ENCODE assay signal across 15 cellular contexts in genomic region chr3:134059680-134060560, GRCh38. TPM values are rescaled to one million over a fixed set of nuclear protein-coding genes. Genes with fewer than 3 reads are reported as not detected.
DNase-seq lines count a peak whose midpoint lies in the region; ATAC-seq, FAIRE-seq and TF ChIP-seq lines count a peak whose summit lies in the region.
"Had no signal": no experiment of that assay in that cellular context is flagged by ENCODE, and none has a peak within 500 bp of the region (broad histone marks: within the 10 kb centered on the region; RNA-seq: fewer than 3 reads in every experiment).

No MANE protein-coding gene starts in this region.

- H3K9me3 ChIP-seq in mucosa of descending colon = no peaks in the 10 kb centered on the region

- TF ChIP-seq CTCF in natural killer cell (IDR thresholded peaks at IDR 0.05) = no peak
- TF ChIP-seq CTCF in coronary artery (IDR thresholded peaks at IDR 0.05) = no peak
- TF ChIP-seq CTCF in mucosa of descending colon (IDR thresholded peaks at IDR 0.05) = no peak
- no peak for TF ChIP-seq CTCF in GM20000 (IDR thresholded peaks at IDR 0.05; ENCODE audit: extremely low read depth, missing control alignments)

- H3K4me3 ChIP-seq in coronary artery = no peak overlapping the region
- no peak overlapping the region for H3K4me3 ChIP-seq in mucosa of descending colon
- H3K4me3 ChIP-seq: lung had no signal

- peaks cover 4 to 6% of the 10 kb centered on the region in 2 donors for H3K4me1 Mint-ChIP-seq in natural killer cell treated with Interleukin-12 subunit alpha and Interleukin-12 subunit beta and Interleukin-15 and Interleukin-18, amount 100 ng/mL, for 72 hours (ENCODE audit: low read depth in 2 of 2)
- no peaks in the 10 kb centered on the region for H3K4me1 Mint-ChIP-seq in natural killer cell
- H3K4me1 Mint-ChIP-seq in stimulated activated naive CD8-positive, alpha-beta T cell treated with anti-CD3 and anti-CD28 coated beads, Interleukin-15, amount 100 ng/mL, for 72 hours = peaks cover 2% of the 10 kb centered on the region

- FAIRE-seq in H54 (lab: Jason Lieb, UNC) = no peak

- no peak overlapping the region for H3K4me3 Mint-ChIP-seq in natural killer cell treated with Interleukin-12 subunit alpha and Interleukin-12 subunit beta and Interleukin-15 and Interleukin-18, amount 100 ng/mL, for 72 hours
- H3K4me3 Mint-ChIP-seq in natural killer cell = no peak overlapping the region
- H3K4me3 Mint-ChIP-seq in stimulated activated naive CD8-positive, alpha-beta T cell treated with anti-CD3 and anti-CD28 coated beads, Interleukin-15, amount 100 ng/mL, for 72 hours = no peak overlapping the region

- H3K4me1 ChIP-seq in mucosa of descending colon (ENCODE audit: low read depth) = peaks cover 15% of the 10 kb centered on the region

- TF ChIP-seq POLR2A in H54 (IDR thresholded peaks at IDR 0.05; ENCODE audit: low read depth, low read length) = no peak

- H3K27ac Mint-ChIP-seq in natural killer cell treated with Interleukin-12 subunit alpha and Interleukin-12 subunit beta and Interleukin-15 and Interleukin-18, amount 100 ng/mL, for 72 hours = no peak overlapping the region
- H3K27ac Mint-ChIP-seq in natural killer cell = no peak overlapping the region
- no peak overlapping the region for H3K27ac Mint-ChIP-seq in stimulated activated naive CD8-positive, alpha-beta T cell treated with anti-CD3 and anti-CD28 coated beads, Interleukin-15, amount 100 ng/mL, for 72 hours

- H3K9me3 Mint-ChIP-seq in natural killer cell treated with Interleukin-12 subunit alpha and Interleukin-12 subunit beta and Interleukin-15 and Interleukin-18, amount 100 ng/mL, for 72 hours = no peaks in the 10 kb centered on the region
- H3K9me3 Mint-ChIP-seq in natural killer cell = no peaks in the 10 kb centered on the region
- no peaks in the 10 kb centered on the region for H3K9me3 Mint-ChIP-seq in stimulated activated naive CD8-positive, alpha-beta T cell treated with anti-CD3 and anti-CD28 coated beads, Interleukin-15, amount 100 ng/mL, for 72 hours

- H3K27ac ChIP-seq in coronary artery = no peak overlapping the region
- H3K27ac ChIP-seq: KMS-11 had no signal

- intact Hi-C loops in natural killer cell (cut with micrococcal nuclease) (no loop called here), mucosa of descending colon (cut with DNase I, micrococcal nuclease) (no loop called here)

- peak; percentile 38 for DNase-seq in natural killer cell treated with Interleukin-12 subunit alpha and Interleukin-12 subunit beta and Interleukin-15 and Interleukin-18, amount 100 ng/mL, for 72 hours (ENCODE audit: low spot score)
- DNase-seq in natural killer cell (no peak), coronary artery (ENCODE audit: low spot score) (peak; percentile 62), mucosa of descending colon (peak in 1 of 3 donors; percentile 46), GM20000 (ENCODE audit: low spot score) (no peak), H54 (ENCODE audit: insufficient read length, low spot score) (no peak)
- DNase-seq in stimulated activated naive CD8-positive, alpha-beta T cell treated with anti-CD3 and anti-CD28 coated beads, Interleukin-15, amount 100 ng/mL, for 72 hours = no peak
- no peak for DNase-seq in stimulated activated CD4-positive, alpha-beta T cell treated with anti-CD3 and anti-CD28 coated beads, Interleukin-15, amount 100 ng/mL, for 24 hours
- DNase-seq: activated CD4-positive, alpha-beta T cell treated with anti-CD3 and anti-CD28 coated beads for 1 hour; activated T-cell treated with anti-CD3 and anti-CD28 coated beads, Interleukin-2, amount 50 U/mL, for 1 hour; AML-193; effector CD4-positive, alpha-beta T cell; OCI-M1 had no signal

- H3K27me3 Mint-ChIP-seq in natural killer cell treated with Interleukin-12 subunit alpha and Interleukin-12 subunit beta and Interleukin-15 and Interleukin-18, amount 100 ng/mL, for 72 hours = peaks cover 7 to 13% of the 10 kb centered on the region in 2 donors
- H3K27me3 Mint-ChIP-seq in natural killer cell (ENCODE audit: low read depth in 2 of 2) = peaks cover 0 to 3% of the 10 kb centered on the region in 2 donors
- no peaks in the 10 kb centered on the region for H3K27me3 Mint-ChIP-seq in stimulated activated naive CD8-positive, alpha-beta T cell treated with anti-CD3 and anti-CD28 coated beads, Interleukin-15, amount 100 ng/mL, for 72 hours

- H3K36me3 Mint-ChIP-seq in natural killer cell treated with Interleukin-12 subunit alpha and Interleukin-12 subunit beta and Interleukin-15 and Interleukin-18, amount 100 ng/mL, for 72 hours = no peaks in the 10 kb centered on the region
- no peaks in the 10 kb centered on the region for H3K36me3 Mint-ChIP-seq in natural killer cell

- no peaks in the 10 kb centered on the region for H3K36me3 ChIP-seq in mucosa of descending colon (ENCODE audit: low read depth)

- ATAC-seq in natural killer cell treated with Interleukin-12 subunit alpha and Interleukin-12 subunit beta and Interleukin-15 and Interleukin-18, amount 100 ng/mL, for 72 hours = no peak
- no peak for ATAC-seq in natural killer cell
- ATAC-seq in mucosa of descending colon = peak; percentile 58
- no peak for ATAC-seq in stimulated activated naive CD8-positive, alpha-beta T cell treated with anti-CD3 and anti-CD28 coated beads, Interleukin-15, amount 100 ng/mL, for 72 hours

RNA-seq across cellular contexts. Expression of gene SLCO2A1, which starts 30.2 kb away (rescaled TPM):
- not detected for total RNA-seq in natural killer cell treated with Interleukin-12 subunit alpha and Interleukin-12 subunit beta and Interleukin-15 and Interleukin-18, amount 100 ng/mL, for 72 hours
- total RNA-seq in natural killer cell (not detected), mucosa of descending colon (10 to 100 TPM; 34.3 to 72.2 (median 67.7) TPM)

Comparison
In these comparisons a context has a peak if more than half of its experiments do, and no peak if none do; other contexts are left out.
1. DNase-seq: peak in natural killer cell treated with Interleukin-12 subunit alpha and Interleukin-12 subunit beta and Interleukin-15 and Interleukin-18, amount 100 ng/mL, for 72 hours (single experiment) and coronary artery (single experiment); none in natural killer cell (single experiment), stimulated activated naive CD8-positive, alpha-beta T cell treated with anti-CD3 and anti-CD28 coated beads, Interleukin-15, amount 100 ng/mL, for 72 hours (0 of 2), stimulated activated CD4-positive, alpha-beta T cell treated with anti-CD3 and anti-CD28 coated beads, Interleukin-15, amount 100 ng/mL, for 24 hours (single experiment), GM20000 (single experiment) and H54 (single experiment).
2. RNA of gene SLCO2A1, which starts 30.2 kb away (total RNA-seq): 34.3 to 72.2 TPM in mucosa of descending colon; not detected in natural killer cell treated with Interleukin-12 subunit alpha and Interleukin-12 subunit beta and Interleukin-15 and Interleukin-18, amount 100 ng/mL, for 72 hours and not detected in natural killer cell; every median in the first group is over 10 times any median in the second.